ENCODE assay signal across 1 cellular context in genomic region chr10:118812393-118812740, GRCh38.
A peak's percentile ranks its signal among the peaks of the same experiment; 100 is the strongest.
TF ChIP-seq lines count a peak whose summit lies in the region.

No MANE protein-coding gene starts in this region.

TF ChIP-seq in K562, 482 proteins besides CTCF, POLR2A, EP300 and RAD21:
- TF ChIP-seq RB1 (IDR thresholded peaks at IDR 0.05; ENCODE audit: low read depth) (no peak), RFX1 (IDR thresholded peaks at IDR 0.05) (peak; percentile 33)
